20 cellular contexts compared by ENCODE assay signal in the genomic region with DNA sequence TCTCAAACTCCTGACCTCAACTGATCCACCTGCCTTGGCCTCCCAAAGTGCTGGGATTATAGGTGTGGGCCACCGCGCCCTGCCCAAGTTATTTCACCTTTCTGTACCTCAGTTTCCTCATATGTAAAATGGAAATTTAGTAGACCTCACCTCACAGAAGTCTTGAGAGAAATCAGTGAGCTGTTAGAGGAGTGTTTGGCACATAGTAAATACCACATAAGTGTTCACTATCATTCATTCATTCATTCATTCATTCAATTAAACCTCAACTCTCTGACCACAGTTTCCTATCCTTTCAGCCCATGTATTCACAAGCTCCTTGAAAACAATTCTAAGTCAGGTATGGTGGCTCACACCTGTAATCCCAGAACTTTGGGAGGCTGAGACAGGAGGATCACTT. TPM values are rescaled to one million over a fixed set of nuclear protein-coding genes. Genes with fewer than 3 reads are reported as not detected.
DNase-seq lines count a peak whose midpoint lies in the region; ATAC-seq and TF ChIP-seq lines count a peak whose summit lies in the region.
"Had no signal": no experiment of that assay in that cellular context is flagged by ENCODE, and none has a peak within 500 bp of the region (broad histone marks: within the 10 kb centered on the region; RNA-seq: fewer than 3 reads in every experiment).

No MANE protein-coding gene starts in this region.

- no peak overlapping the region for H2BK5ac ChIP-seq in neuronal stem cell (ENCODE audit: low read length)

- H3K4me1 ChIP-seq in osteoblast (ENCODE audit: insufficient read depth, low read length) (peaks cover 2% of the 10 kb centered on the region), neuronal stem cell (ENCODE audit: control insufficient read depth in 2 of 2, insufficient read depth in 1 of 2, low read depth in 1 of 2, low read length in 2 of 2) (peaks cover 0 to 3% of the 10 kb centered on the region in 2 donors)

- H3K27ac ChIP-seq in WERI-Rb-1: peak overlapping the region; percentile 66
- no peak overlapping the region for H3K27ac ChIP-seq in osteoblast (ENCODE audit: low read depth, low read length)
- H3K27ac ChIP-seq in neuronal stem cell (replicated peaks; ENCODE audit: low read length): no peak overlapping the region
- H3K27ac ChIP-seq in caudate nucleus (ENCODE audit: low read depth, low read length): no peak overlapping the region
- H3K27ac ChIP-seq: 22Rv1, C4-2B, HL-60 had no signal

- ATAC-seq in Right ventricle myocardium superior (ENCODE audit: poor library complexity) (no peak), left cardiac atrium (no peak)
- ATAC-seq: CD8-positive, alpha-beta T cell had no signal

- peak; percentile 4 for DNase-seq in Right ventricle myocardium superior
- no peak for DNase-seq in left cardiac atrium
- DNase-seq in WERI-Rb-1: no peak
- peak; percentile 19 for DNase-seq in osteoblast (ENCODE audit: insufficient read length, low spot score, missing footprints)
- DNase-seq in neuronal stem cell (ENCODE audit: low spot score): no peak
- DNase-seq in caudate nucleus (lab: John Stamatoyannopoulos, UW): no peak
- no peak for DNase-seq in UCSD-AML1 (lab: John Stamatoyannopoulos, UW; ENCODE audit: unreplicated experiment)
- no peak for DNase-seq in activated CD8-positive, alpha-beta memory T cell treated with anti-CD3 and anti-CD28 coated beads, Interleukin-2, amount 50 U/mL, for 4 hours
- DNase-seq: CD8-positive, alpha-beta T cell; COR-L47; DMS153; DMS79 treated with DMSO at 0.1 percent for 48 hours; EL; HCEC 1CT; HFFc6 had no signal

- H3K4ac ChIP-seq in neuronal stem cell (ENCODE audit: low read length): no peak overlapping the region

- H4K8ac ChIP-seq in neuronal stem cell (ENCODE audit: low read depth, low read length): no peak overlapping the region

- H4K20me1 ChIP-seq in osteoblast (ENCODE audit: insufficient read depth, low read length): no peaks in the 10 kb centered on the region

- H3K9ac ChIP-seq in neuronal stem cell (ENCODE audit: low read depth, low read length, poor library complexity): no peak overlapping the region

- no peak overlapping the region for H4K91ac ChIP-seq in neuronal stem cell (ENCODE audit: low read depth, low read length, poor library complexity)

- no peak overlapping the region for H3K23ac ChIP-seq in neuronal stem cell (ENCODE audit: low read depth, low read length, poor library complexity)

- H2AK5ac ChIP-seq in neuronal stem cell (ENCODE audit: low read depth, low read length): no peak overlapping the region

- H2BK15ac ChIP-seq in neuronal stem cell (ENCODE audit: low read length): no peak overlapping the region

- H3K4me3 ChIP-seq in WERI-Rb-1 (ENCODE audit: low read depth, low read length): no peak overlapping the region
- no peak overlapping the region for H3K4me3 ChIP-seq in osteoblast (ENCODE audit: insufficient read depth, low read length)
- no peak overlapping the region for H3K4me3 ChIP-seq in neuronal stem cell (ENCODE audit: low read length in 2 of 2)

- H2AFZ ChIP-seq in osteoblast (ENCODE audit: low read length) (no peak overlapping the region), neuronal stem cell (ENCODE audit: low read length) (no peak overlapping the region)

- no peak overlapping the region for H2BK12ac ChIP-seq in neuronal stem cell (ENCODE audit: low read length)

- no peaks in the 10 kb centered on the region for H3K36me3 ChIP-seq in WERI-Rb-1
- no peaks in the 10 kb centered on the region for H3K36me3 ChIP-seq in osteoblast (ENCODE audit: insufficient read depth, low read length)
- H3K36me3 ChIP-seq in neuronal stem cell (replicated peaks in 1 of 2; ENCODE audit: control insufficient read depth in 2 of 2, insufficient read depth in 2 of 2, low read length in 2 of 2): no peaks in the 10 kb centered on the region

- H3K79me2 ChIP-seq in osteoblast (ENCODE audit: insufficient read depth, low read length): no peaks in the 10 kb centered on the region

- intact Hi-C loops in Right ventricle myocardium superior (cut with DNase I) (no loop called here), left cardiac atrium (cut with DNase I) (no loop called here)

- H3K27me3 ChIP-seq in WERI-Rb-1 (ENCODE audit: insufficient read depth, low read depth, severe bottlenecking) (no peaks in the 10 kb centered on the region), osteoblast (ENCODE audit: insufficient read depth, low read length) (peaks cover 13% of the 10 kb centered on the region), neuronal stem cell (ENCODE audit: control insufficient read depth in 3 of 3, insufficient read depth in 3 of 3, low read depth in 1 of 3, low read length in 3 of 3) (peaks cover 0 to 21% (median 14%) of the 10 kb centered on the region in 3 experiments)

- no CpG with 5 or more reads among the region's 2 CpGs for WGBS in neuronal stem cell (ENCODE audit: extremely low coverage in 2 of 2, insufficient read length in 2 of 2, insufficient replicate concordance in 1 of 2), 2 donors

- H3K14ac ChIP-seq in neuronal stem cell (ENCODE audit: low read length): no peak overlapping the region

- H3K4me2 ChIP-seq in osteoblast (ENCODE audit: insufficient read depth, low read length): no peak overlapping the region
- H3K4me2 ChIP-seq in neuronal stem cell (ENCODE audit: insufficient read depth, low read length, poor library complexity, severe bottlenecking): no peak overlapping the region

- no peak for TF ChIP-seq CTCF in WERI-Rb-1 (IDR thresholded peaks at IDR 0.05; ENCODE audit: low read depth, low read length)
- no peak for TF ChIP-seq CTCF in osteoblast (IDR thresholded peaks at IDR 0.05; ENCODE audit: extremely low read depth, low read depth, low read length)

- H3K9me3 ChIP-seq in WERI-Rb-1 (ENCODE audit: severe bottlenecking) (no peaks in the 10 kb centered on the region), osteoblast (ENCODE audit: low read depth, low read length) (no peaks in the 10 kb centered on the region), neuronal stem cell (replicated peaks in 1 of 2; ENCODE audit: control insufficient read depth in 2 of 2, insufficient read depth in 1 of 2, low read depth in 1 of 2, low read length in 2 of 2) (no peaks in the 10 kb centered on the region)

- H3K18ac ChIP-seq in neuronal stem cell (ENCODE audit: low read length): no peak overlapping the region

- H3K79me1 ChIP-seq in neuronal stem cell (ENCODE audit: low read depth, low read length): no peaks in the 10 kb centered on the region

- no peak overlapping the region for H2BK120ac ChIP-seq in neuronal stem cell (ENCODE audit: low read depth, low read length)

RNA-seq across cellular contexts. Expression of gene FGR, which starts 3.8 kb away (rescaled TPM):
- total RNA-seq in Right ventricle myocardium superior (3.7 TPM), left cardiac atrium (10 to 100 TPM in 1 of 2 donors, 1 to 10 TPM in 1; 8.6 to 10.7 TPM), osteoblast (0.29 and 0.36 TPM in 2 replicates)
- 0.03 TPM for polyA plus RNA-seq in neuronal stem cell (2013, experiment 1 of 2)
- 0.01 TPM for polyA plus RNA-seq in neuronal stem cell (2013, experiment 2 of 2)
- total RNA-seq: A673, H4, HFFc6 had no signal

RNA-seq across cellular contexts. Expression of gene IFI6, which starts 33.2 kb away (rescaled TPM):
- total RNA-seq in Right ventricle myocardium superior (29.2 TPM), left cardiac atrium (100 to 1,000 TPM in 1 of 2 donors, 10 to 100 TPM in 1; 40.6 to 143 TPM), osteoblast (101 and 497 TPM in 2 replicates)
- polyA plus RNA-seq in neuronal stem cell (2013, experiment 1 of 2): 19.2 TPM
- 19.4 TPM for polyA plus RNA-seq in neuronal stem cell (2013, experiment 2 of 2)

RNA-seq across cellular contexts. Expression of gene AHDC1, which starts 34.9 kb away (rescaled TPM):
- total RNA-seq in Right ventricle myocardium superior (47.4 TPM), left cardiac atrium (10 to 100 TPM; 37.6 to 39.1 TPM), osteoblast (11.2 and 13.3 TPM in 2 replicates)
- 22.9 TPM for polyA plus RNA-seq in neuronal stem cell (2013, experiment 1 of 2)
- polyA plus RNA-seq in neuronal stem cell (2013, experiment 2 of 2): 22.9 TPM

Comparison
In these comparisons a context has a peak if more than half of its experiments do, and no peak if none do; other contexts are left out.
1. DNase-seq: peak in Right ventricle myocardium superior (single experiment) and osteoblast (single experiment); none in left cardiac atrium (single experiment), WERI-Rb-1 (single experiment), neuronal stem cell (single experiment), caudate nucleus (0 of 61), UCSD-AML1 (single experiment) and activated CD8-positive, alpha-beta memory T cell treated with anti-CD3 and anti-CD28 coated beads, Interleukin-2, amount 50 U/mL, for 4 hours (single experiment).